In the genomic region with DNA sequence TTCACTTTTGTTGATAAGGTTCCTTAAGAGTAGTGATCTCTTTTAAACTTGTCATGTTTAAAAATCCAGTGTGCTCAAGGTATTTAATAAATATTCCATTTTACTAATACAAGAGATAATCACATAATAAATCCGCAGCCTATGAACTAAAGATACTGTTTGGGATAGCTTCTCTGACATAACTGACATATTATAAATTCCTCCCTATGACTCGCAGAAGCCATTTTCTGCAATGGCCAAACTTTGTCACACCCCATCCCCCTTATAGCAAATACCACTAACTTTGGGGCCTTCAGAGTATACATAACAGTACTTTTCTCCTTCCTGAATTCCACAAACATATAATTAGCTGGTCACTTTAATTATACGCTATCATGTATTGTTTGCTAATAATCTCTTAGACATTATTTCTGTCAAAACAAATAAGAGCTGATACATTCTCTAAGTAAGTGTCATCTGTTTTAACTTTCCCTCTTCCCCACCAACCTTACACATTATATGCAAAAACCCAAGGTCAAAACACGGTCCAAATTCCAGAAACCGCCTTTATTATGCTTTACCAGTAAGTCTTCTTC, we compare ENCODE assay signal across 8 cellular contexts. TPM values are rescaled to one million over a fixed set of nuclear protein-coding genes. Genes with fewer than 3 reads are reported as not detected.
DNase-seq lines count a peak whose midpoint lies in the region; ATAC-seq, FAIRE-seq and TF ChIP-seq lines count a peak whose summit lies in the region.

No MANE protein-coding gene starts in this region.

- H3K27me3 Mint-ChIP-seq in activated CD8-positive, alpha-beta T cell treated with anti-CD3 and anti-CD28 coated beads for 36 hours, result no peaks in the 10 kb centered on the region
- H3K27me3 Mint-ChIP-seq in type B pancreatic cell, result no peaks in the 10 kb centered on the region

- TF ChIP-seq POLR2A in H54 (IDR thresholded peaks at IDR 0.05; ENCODE audit: low read depth, low read length), result no peak

- peak overlapping the region; percentile 89 for H3K4me3 ChIP-seq in kidney epithelial cell (ENCODE audit: low read depth, low read length)

- peaks cover 35% of the 10 kb centered on the region for H3K36me3 Mint-ChIP-seq in activated CD8-positive, alpha-beta T cell treated with anti-CD3 and anti-CD28 coated beads for 36 hours (ENCODE audit: low read depth)
- peaks cover 3% of the 10 kb centered on the region for H3K36me3 Mint-ChIP-seq in type B pancreatic cell

- POLR2A ChIA-PET in activated CD8-positive, alpha-beta T cell treated with anti-CD3 and anti-CD28 coated beads for 36 hours (lab: Charles Lee), result interaction anchor here (0.6 to 3.5 kb wide), 5 partner anchors 16 to 121 kb away, joined by 3 to 13 read pairs (median 3); partner anchors contain the start of gene C5orf34

- H3K27me3 ChIP-seq in kidney epithelial cell (ENCODE audit: control insufficient read depth, insufficient read depth, low read length), result no peaks in the 10 kb centered on the region

- no peak for TF ChIP-seq CTCF in activated CD8-positive, alpha-beta T cell treated with anti-CD3 and anti-CD28 coated beads for 36 hours (IDR thresholded peaks at IDR 0.05)
- TF ChIP-seq CTCF in kidney epithelial cell (IDR thresholded peaks at IDR 0.05; ENCODE audit: insufficient read depth, low read length, poor library complexity, severe bottlenecking), result no peak
- no peak for TF ChIP-seq CTCF in type B pancreatic cell (conservative IDR thresholded peaks at IDR 0.05)

- H3K4me1 Mint-ChIP-seq in activated CD8-positive, alpha-beta T cell treated with anti-CD3 and anti-CD28 coated beads for 36 hours (ENCODE audit: low read depth), result peaks cover 44% of the 10 kb centered on the region
- peaks cover 7% of the 10 kb centered on the region for H3K4me1 Mint-ChIP-seq in type B pancreatic cell (ENCODE audit: unreplicated experiment)

- intact Hi-C loops in activated CD8-positive, alpha-beta T cell treated with anti-CD3 and anti-CD28 coated beads for 36 hours (cut with micrococcal nuclease), result loop anchor here (5.0 to 10.0 kb wide), 4 partner anchors 85 to 488 kb away; partner anchors contain the start of gene HMGCS1

- CTCF ChIA-PET in activated CD8-positive, alpha-beta T cell treated with anti-CD3 and anti-CD28 coated beads for 36 hours (lab: Charles Lee), result interaction anchor here (4.4 kb wide), 1 partner anchor 94 kb away, joined by 30 read pairs; no protein-coding TSS in a partner anchor

- no peaks in the 10 kb centered on the region for H3K9me3 Mint-ChIP-seq in activated CD8-positive, alpha-beta T cell treated with anti-CD3 and anti-CD28 coated beads for 36 hours
- H3K9me3 Mint-ChIP-seq in type B pancreatic cell, result no peaks in the 10 kb centered on the region

- H3K36me3 ChIP-seq in kidney epithelial cell (ENCODE audit: control insufficient read depth, insufficient read depth, low read length), result no peaks in the 10 kb centered on the region

- FAIRE-seq in H54 (lab: Jason Lieb, UNC), result peak; percentile 93

- H3K27ac Mint-ChIP-seq in activated CD8-positive, alpha-beta T cell treated with anti-CD3 and anti-CD28 coated beads for 36 hours, result peak overlapping the region; percentile 100
- H3K27ac Mint-ChIP-seq in type B pancreatic cell, result peak overlapping the region; percentile 99

- ATAC-seq in activated CD8-positive, alpha-beta T cell treated with anti-CD3 and anti-CD28 coated beads for 36 hours, result no peak
- ATAC-seq in GM21526 (IDR thresholded peaks at IDR 0.05; ENCODE audit: low FRiP score, unreplicated experiment), result no peak

- H3K4me3 Mint-ChIP-seq in activated CD8-positive, alpha-beta T cell treated with anti-CD3 and anti-CD28 coated beads for 36 hours, result peak overlapping the region; percentile 91
- peak overlapping the region; percentile 97 for H3K4me3 Mint-ChIP-seq in type B pancreatic cell

- DNase-seq in A172 (ENCODE audit: low spot score) (peak; percentile 18), H54 (ENCODE audit: insufficient read length, low spot score) (no peak), kidney epithelial cell (ENCODE audit: low read depth) (no peak), type B pancreatic cell (ENCODE audit: extremely low spot score, unreplicated experiment) (no peak), NOMO-1 treated with dmso at 0.1 percent for 144 hours (lab: John Stamatoyannopoulos, UW; ENCODE audit: unreplicated experiment) (no peak)
- DNase-seq in activated CD8-positive, alpha-beta T cell treated with anti-CD3 and anti-CD28 coated beads for 36 hours, result peak; percentile 37
- DNase-seq in activated CD4-positive, CD25-positive, alpha-beta regulatory T cell (lab: John Stamatoyannopoulos, UW), result no peak

RNA-seq across cellular contexts. Expression of gene TMEM267, which starts 1.1 kb away (rescaled TPM):
- 19.1 and 21.7 TPM in 2 replicates for total RNA-seq in A172 (2014; rRNA removed; shearing (Covaris generic))
- 10 to 100 TPM; 14.4 to 20.0 TPM for total RNA-seq in activated CD8-positive, alpha-beta T cell treated with anti-CD3 and anti-CD28 coated beads for 36 hours
- total RNA-seq in kidney epithelial cell, result 17.9 and 25.4 TPM in 2 replicates
- 11.4 and 11.6 TPM in 2 replicates for total RNA-seq in type B pancreatic cell (ENCODE audit: low replicate concordance)

RNA-seq across cellular contexts. Expression of gene C5orf34, which starts 32.4 kb away (rescaled TPM):
- 13.0 and 18.8 TPM in 2 replicates for total RNA-seq in A172 (2014; rRNA removed; shearing (Covaris generic))
- total RNA-seq in activated CD8-positive, alpha-beta T cell treated with anti-CD3 and anti-CD28 coated beads for 36 hours, result 10 to 100 TPM in 1 of 2 experiments, 1 to 10 TPM in 1; 9.1 to 10.5 TPM
- total RNA-seq in kidney epithelial cell (0.38 and 1.1 TPM in 2 replicates), type B pancreatic cell (ENCODE audit: low replicate concordance) (2.0 and 8.3 TPM in 2 replicates)

Comparison
In these comparisons a context has a peak if more than half of its experiments do, and no peak if none do; other contexts are left out.
1. DNase-seq: peak in A172 (single experiment) and activated CD8-positive, alpha-beta T cell treated with anti-CD3 and anti-CD28 coated beads for 36 hours (single experiment); none in H54 (single experiment), kidney epithelial cell (single experiment), type B pancreatic cell (single experiment), NOMO-1 treated with dmso at 0.1 percent for 144 hours (single experiment) and activated CD4-positive, CD25-positive, alpha-beta regulatory T cell (0 of 4).